Comparison of ENCODE assay signal across 14 cellular contexts in genomic region chr9:95028855-95029219, GRCh38.
DNase-seq lines count a peak whose midpoint lies in the region; ATAC-seq and TF ChIP-seq lines count a peak whose summit lies in the region.
"Had no signal": no experiment of that assay in that cellular context is flagged by ENCODE, and none has a peak within 500 bp of the region (broad histone marks: within the 10 kb centered on the region; RNA-seq: fewer than 3 reads in every experiment).

No MANE protein-coding gene starts in this region.

- no peak overlapping the region for H3K4me3 Mint-ChIP-seq in chondrocyte (ENCODE audit: unreplicated experiment)
- H3K4me3 Mint-ChIP-seq in activated naive CD8-positive, alpha-beta T cell treated with anti-CD3 and anti-CD28 coated beads for 36 hours: no peak overlapping the region
- H3K4me3 Mint-ChIP-seq: activated CD4-positive, alpha-beta T cell treated with anti-CD3 and anti-CD28 coated beads, Interleukin-2, amount 10 ng/mL, durations not matched to agents 7 days and 5 days had no signal

- H3K27ac ChIP-seq in left ventricle myocardium inferior (replicated peaks) (peak overlapping the region; percentile 84), heart right ventricle (peak overlapping the region in 3 of 10 donors; percentile 1 to 81 (median 60)), prostate gland (peak overlapping the region; percentile 46 to 52)

- H3K9me3 ChIP-seq in left ventricle myocardium inferior (replicated peaks): no peaks in the 10 kb centered on the region
- H3K9me3 ChIP-seq in heart right ventricle: no peaks in the 10 kb centered on the region
- no peaks in the 10 kb centered on the region for H3K9me3 ChIP-seq in prostate gland
- H3K9me3 ChIP-seq: breast epithelium had no signal

- no peaks in the 10 kb centered on the region for H3K27me3 ChIP-seq in left ventricle myocardium inferior (ENCODE audit: low read depth)
- no peaks in the 10 kb centered on the region for H3K27me3 ChIP-seq in heart right ventricle
- H3K27me3 ChIP-seq in prostate gland (replicated peaks; ENCODE audit: insufficient read depth): no peaks in the 10 kb centered on the region
- H3K27me3 ChIP-seq: breast epithelium had no signal

- peak overlapping the region; percentile 15 for H3K4me3 ChIP-seq in left ventricle myocardium inferior
- no peak overlapping the region for H3K4me3 ChIP-seq in heart right ventricle
- no peak overlapping the region for H3K4me3 ChIP-seq in prostate gland
- H3K4me3 ChIP-seq: breast epithelium had no signal

- H3K36me3 ChIP-seq in left ventricle myocardium inferior (peaks cover 7% of the 10 kb centered on the region), heart right ventricle (peaks cover 0 to 59% (median 0%) of the 10 kb centered on the region in 9 donors), prostate gland (no peaks in the 10 kb centered on the region)
- H3K36me3 ChIP-seq: breast epithelium had no signal

- peaks cover 20% of the 10 kb centered on the region for H3K36me3 Mint-ChIP-seq in chondrocyte (ENCODE audit: low read depth)
- H3K36me3 Mint-ChIP-seq in activated naive CD8-positive, alpha-beta T cell treated with anti-CD3 and anti-CD28 coated beads for 36 hours: no peaks in the 10 kb centered on the region

- ATAC-seq in heart right ventricle (no peak), HG03439 (IDR thresholded peaks at IDR 0.05; ENCODE audit: unreplicated experiment) (no peak)

- H3K4me1 ChIP-seq in left ventricle myocardium inferior (peaks cover 100% of the 10 kb centered on the region), heart right ventricle (peaks cover 11 to 100% (median 99%) of the 10 kb centered on the region in 9 donors), prostate gland (replicated peaks) (peaks cover 14% of the 10 kb centered on the region)
- H3K4me1 ChIP-seq: breast epithelium had no signal

- peak overlapping the region; percentile 82 for H3K27ac Mint-ChIP-seq in chondrocyte (ENCODE audit: unreplicated experiment)
- no peak overlapping the region for H3K27ac Mint-ChIP-seq in activated naive CD8-positive, alpha-beta T cell treated with anti-CD3 and anti-CD28 coated beads for 36 hours
- H3K27ac Mint-ChIP-seq: activated CD4-positive, alpha-beta T cell treated with anti-CD3 and anti-CD28 coated beads, Interleukin-2, amount 10 ng/mL, durations not matched to agents 7 days and 5 days had no signal

- DNase-seq in left ventricle myocardium inferior (no peak), heart right ventricle (no peak), chondrocyte (ENCODE audit: low spot score) (no peak), prostate gland (ENCODE audit: low spot score) (no peak), HK-2 (ENCODE audit: unreplicated experiment) (no peak), Kasumi-1 (lab: John Stamatoyannopoulos, UW) (no peak)
- DNase-seq in activated naive CD8-positive, alpha-beta T cell treated with anti-CD3 and anti-CD28 coated beads for 36 hours: no peak
- DNase-seq: activated CD4-positive, alpha-beta T cell treated with anti-CD3 and anti-CD28 coated beads, Interleukin-2, amount 10 ng/mL, durations not matched to agents 7 days and 5 days; activated gamma-delta T cell; hypothalamus; NCI-H1048; T-helper 2 cell had no signal

- intact Hi-C loops in left ventricle myocardium inferior (cut with micrococcal nuclease) (loop anchor here (10.0 kb wide), 1 partner anchor 244 kb away; no protein-coding TSS in a partner anchor), heart right ventricle (cut with DNase I) (loop anchor here in 3 of 10 donors (5.0 to 10.0 kb wide), 3 partner anchors 38 to 244 kb away; no protein-coding TSS in a partner anchor), prostate gland (cut with DNase I) (no loop called here)

- TF ChIP-seq POLR2A in prostate gland (IDR thresholded peaks at IDR 0.05): no peak

- H3K9me3 Mint-ChIP-seq in chondrocyte (ENCODE audit: low read depth): no peaks in the 10 kb centered on the region
- no peaks in the 10 kb centered on the region for H3K9me3 Mint-ChIP-seq in activated naive CD8-positive, alpha-beta T cell treated with anti-CD3 and anti-CD28 coated beads for 36 hours
- H3K9me3 Mint-ChIP-seq: activated CD4-positive, alpha-beta T cell treated with anti-CD3 and anti-CD28 coated beads, Interleukin-2, amount 10 ng/mL, durations not matched to agents 7 days and 5 days had no signal

- 65 to 69% methylated on average over 8 of the region's 8 CpGs for WGBS in heart right ventricle, 2 donors
- WGBS in prostate gland: 45% methylated on average over 8 of the region's 8 CpGs

- TF ChIP-seq CTCF in left ventricle myocardium inferior (IDR thresholded peaks at IDR 0.05; ENCODE audit: borderline replicate concordance) (no peak), heart right ventricle (IDR thresholded peaks at IDR 0.05) (no peak), chondrocyte (IDR thresholded peaks at IDR 0.05) (no peak), prostate gland (IDR thresholded peaks at IDR 0.05) (no peak)

- no peaks in the 10 kb centered on the region for H3K27me3 Mint-ChIP-seq in chondrocyte (ENCODE audit: low read depth)
- H3K27me3 Mint-ChIP-seq in activated naive CD8-positive, alpha-beta T cell treated with anti-CD3 and anti-CD28 coated beads for 36 hours: no peaks in the 10 kb centered on the region
- H3K27me3 Mint-ChIP-seq: activated CD4-positive, alpha-beta T cell treated with anti-CD3 and anti-CD28 coated beads, Interleukin-2, amount 10 ng/mL, durations not matched to agents 7 days and 5 days had no signal

- peaks cover 91% of the 10 kb centered on the region for H3K4me1 Mint-ChIP-seq in chondrocyte (ENCODE audit: low read depth)
- H3K4me1 Mint-ChIP-seq in activated naive CD8-positive, alpha-beta T cell treated with anti-CD3 and anti-CD28 coated beads for 36 hours: no peaks in the 10 kb centered on the region
